Comparison of ENCODE assay signal across 17 cellular contexts in the genomic region with DNA sequence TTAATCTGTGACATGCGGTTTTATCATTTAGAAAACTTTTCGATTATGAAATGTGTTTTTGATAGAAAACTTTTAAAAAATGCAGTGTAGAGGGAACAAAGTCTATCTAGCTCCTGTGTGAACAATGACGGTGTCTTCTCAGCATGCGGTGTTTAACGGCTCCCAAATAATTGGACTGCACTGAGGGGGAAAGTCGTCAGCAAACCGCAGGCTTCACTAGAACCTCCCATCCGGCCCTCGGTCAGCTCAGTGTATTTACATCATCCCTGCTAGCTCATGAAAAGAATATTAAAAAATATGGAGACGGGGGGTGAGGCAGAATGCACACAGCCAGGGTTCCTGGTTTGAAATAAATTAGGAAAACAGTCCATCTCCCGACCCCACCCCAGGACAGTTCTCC. TPM values are rescaled to one million over a fixed set of nuclear protein-coding genes. Genes with fewer than 3 reads are reported as not detected.
A peak's percentile ranks its signal among the peaks of the same experiment; 100 is the strongest.
DNase-seq lines count a peak whose midpoint lies in the region; ATAC-seq and TF ChIP-seq lines count a peak whose summit lies in the region.
"Had no signal": no experiment of that assay in that cellular context is flagged by ENCODE, and none has a peak within 500 bp of the region (broad histone marks: within the 10 kb centered on the region; RNA-seq: fewer than 3 reads in every experiment).

No MANE protein-coding gene starts in this region.

- H3K4me3 ChIP-seq in cardiac muscle cell, result no peak overlapping the region
- no peak overlapping the region for H3K4me3 ChIP-seq in foreskin fibroblast (ENCODE audit: low read depth in 1 of 2, low read length in 2 of 2)
- H3K4me3 ChIP-seq in stomach smooth muscle (ENCODE audit: low read length in 2 of 2), result peak overlapping the region in 1 of 2 donors; percentile 40

- peaks cover 46% of the 10 kb centered on the region for H3K4me1 ChIP-seq in cardiac muscle cell (ENCODE audit: low read depth)
- peaks cover 26% of the 10 kb centered on the region for H3K4me1 ChIP-seq in stomach smooth muscle (ENCODE audit: control insufficient read depth, insufficient read depth, low read length)

- no peak for ATAC-seq in GM21528 (IDR thresholded peaks at IDR 0.05; ENCODE audit: low FRiP score, unreplicated experiment)
- ATAC-seq: PC-3 had no signal

- H3K36me3 ChIP-seq in cardiac muscle cell, result peaks cover 20% of the 10 kb centered on the region
- peaks cover 7 to 21% of the 10 kb centered on the region in 2 donors for H3K36me3 ChIP-seq in stomach smooth muscle (ENCODE audit: control insufficient read depth in 2 of 2, insufficient read depth in 2 of 2, low read length in 2 of 2)

- peak overlapping the region in 1 of 2 donors; percentile 41 for H3K9ac ChIP-seq in stomach smooth muscle (ENCODE audit: low read length in 2 of 2)

- DNase-seq in cardiac muscle cell (ENCODE audit: low read depth in 1 of 2, low spot score in 1 of 2) (peak in 1 of 2 donors; percentile 84), cardiac septum (ENCODE audit: low spot score) (no peak), foreskin fibroblast (peak; percentile 80 to 90), GM03348 (ENCODE audit: low spot score) (no peak), midbrain (lab: John Stamatoyannopoulos, UW) (no peak)
- DNase-seq: activated naive CD4-positive, alpha-beta T cell treated with anti-CD3 and anti-CD28 coated beads, Interleukin-2, amount 10 ng/mL, durations not matched to agents 7 days and 5 days; central memory CD4-positive, alpha-beta T cell; DMS 273 treated with DMSO at 0.1 percent for 48 hours; kidney glomerular epithelial cell; NCI-H1436; NCI-H510A; PC-3; stimulated activated CD4-positive, alpha-beta T cell treated with anti-CD3 and anti-CD28 coated beads, Interleukin-4, amount 100 ng/mL, for 1 hour had no signal

- intact Hi-C loops in cardiac septum (cut with DNase I), result loop anchor here (5.0 kb wide), 1 partner anchor 42 kb away; no protein-coding TSS in a partner anchor

- no peaks in the 10 kb centered on the region for H3K27me3 ChIP-seq in cardiac muscle cell
- no peaks in the 10 kb centered on the region for H3K27me3 ChIP-seq in stomach smooth muscle (ENCODE audit: control insufficient read depth in 1 of 2, insufficient read depth in 2 of 2, low read length in 2 of 2)

- TF ChIP-seq CTCF in cardiac muscle cell (IDR thresholded peaks at IDR 0.05; ENCODE audit: low read depth, low read length) (no peak), VCaP (conservative IDR thresholded peaks at IDR 0.05) (no peak), foreskin fibroblast (IDR thresholded peaks at IDR 0.05; ENCODE audit: low read depth, low read length) (no peak)

- H3K27ac ChIP-seq in cardiac muscle cell, result peak overlapping the region; percentile 96
- peak overlapping the region; percentile 60; the same call in 1 of the 2 replicates for H3K27ac ChIP-seq in VCaP
- H3K27ac ChIP-seq in stomach smooth muscle (ENCODE audit: low read length), result peak overlapping the region; percentile 60
- H3K27ac ChIP-seq: HL-60 had no signal

- no peaks in the 10 kb centered on the region for H3K9me3 ChIP-seq in cardiac muscle cell (ENCODE audit: low read depth)
- no peaks in the 10 kb centered on the region for H3K9me3 ChIP-seq in stomach smooth muscle (ENCODE audit: control insufficient read depth in 2 of 2, low read length in 2 of 2)

RNA-seq across cellular contexts. Expression of a gene that starts 0.7 kb away (rescaled TPM):
- total RNA-seq in cardiac muscle cell, result 112 and 118 TPM in 2 replicates
- polyA plus RNA-seq in cardiac muscle cell, result 77.3 and 78.2 TPM in 2 replicates
- total RNA-seq in cardiac septum, result 480 TPM

RNA-seq across cellular contexts. Expression of a gene that starts 36.5 kb away (rescaled TPM):
- total RNA-seq in cardiac muscle cell (21.2 and 32.4 TPM in 2 replicates), cardiac septum (134 TPM)
- polyA plus RNA-seq in cardiac muscle cell, result 23.7 and 36.2 TPM in 2 replicates

Comparison
In these comparisons a context has a peak if more than half of its experiments do, and no peak if none do; other contexts are left out.
1. DNase-seq: peak in foreskin fibroblast (2 of 2); none in cardiac septum (single experiment), GM03348 (single experiment) and midbrain (single experiment).
2. Peak in every context shown above with its lines, with median percentiles within 50 percentile points of each other: H3K27ac ChIP-seq.